ENCODE assay signal across 10 cellular contexts in genomic region chr5:55037046-55037771, GRCh38. TPM values are rescaled to one million over a fixed set of nuclear protein-coding genes. Genes with fewer than 3 reads are reported as not detected.
A peak's percentile ranks its signal among the peaks of the same experiment; 100 is the strongest.
DNase-seq lines count a peak whose midpoint lies in the region; ATAC-seq and TF ChIP-seq lines count a peak whose summit lies in the region.
"Had no signal": no experiment of that assay in that cellular context is flagged by ENCODE, and none has a peak within 500 bp of the region (broad histone marks: within the 10 kb centered on the region; RNA-seq: fewer than 3 reads in every experiment).

No MANE protein-coding gene starts in this region.

- no peaks in the 10 kb centered on the region for H3K23me2 ChIP-seq in H9 (ENCODE audit: insufficient read length, low read depth, low read length, poor library complexity, severe bottlenecking)

- TF ChIP-seq CTCF in H9 (conservative IDR thresholded peaks at IDR 0.05) (peak; percentile 56), foreskin fibroblast (IDR thresholded peaks at IDR 0.05; ENCODE audit: low read depth, low read length) (peak; percentile 19), psoas muscle (IDR thresholded peaks at IDR 0.05) (no peak)

- H3K9me3 Mint-ChIP-seq in H9: no peaks in the 10 kb centered on the region; a peak in 1 of 5 replicates
- H3K9me3 Mint-ChIP-seq in activated CD4-positive, alpha-beta memory T cell treated with anti-CD3 and anti-CD28 coated beads, Interleukin-2, amount 10 ng/mL, durations not matched to agents 7 days and 5 days: peaks cover 24% of the 10 kb centered on the region

- H3K4me1 ChIP-seq in H9 (ENCODE audit: insufficient read depth, low read length) (no peaks in the 10 kb centered on the region), psoas muscle (no peaks in the 10 kb centered on the region)
- H3K4me1 ChIP-seq: parathyroid adenoma had no signal

- H3K23ac ChIP-seq in H9 (ENCODE audit: insufficient read length, low read depth, low read length): no peak overlapping the region

- H4K20me1 ChIP-seq in H9 (ENCODE audit: control insufficient read depth, insufficient read depth, insufficient read length): no peaks in the 10 kb centered on the region

- H2BK20ac ChIP-seq in H9 (ENCODE audit: low read depth, low read length, poor library complexity, severe bottlenecking): no peak overlapping the region

- POLR2A ChIA-PET in activated CD4-positive, alpha-beta memory T cell treated with anti-CD3 and anti-CD28 coated beads, Interleukin-2, amount 10 ng/mL, durations not matched to agents 7 days and 5 days (lab: Charles Lee): interaction anchor here (0.8 to 3.9 kb wide), 25 partner anchors 10 to 270 kb away, joined by 3 to 81 read pairs (median 6); partner anchors contain the start of genes DHX29, ESM1, GZMA and GZMK

- H3K18ac ChIP-seq in H9 (ENCODE audit: insufficient read length, low read depth, low read length): no peak overlapping the region

- H3K36me3 ChIP-seq in psoas muscle (ENCODE audit: insufficient read depth in 1 of 2, low read depth in 1 of 2): no peaks in the 10 kb centered on the region
- H3K36me3 ChIP-seq: HAP-1 had no signal

- no peak overlapping the region for H2BK120ac ChIP-seq in H9 (ENCODE audit: low read depth, low read length, poor library complexity, severe bottlenecking)

- no peaks in the 10 kb centered on the region for H3K27me3 Mint-ChIP-seq in H9 (ENCODE audit: low read depth)
- no peaks in the 10 kb centered on the region for H3K27me3 Mint-ChIP-seq in activated CD4-positive, alpha-beta memory T cell treated with anti-CD3 and anti-CD28 coated beads, Interleukin-2, amount 10 ng/mL, durations not matched to agents 7 days and 5 days

- peak; percentile 53 for DNase-seq in H9
- peak; percentile 85 for DNase-seq in activated CD4-positive, alpha-beta memory T cell treated with anti-CD3 and anti-CD28 coated beads, Interleukin-2, amount 10 ng/mL, durations not matched to agents 7 days and 5 days
- DNase-seq in foreskin fibroblast: peak in 1 of 2 donors; percentile 30
- DNase-seq in stimulated activated CD8-positive, alpha-beta memory T cell treated with anti-CD3 and anti-CD28 coated beads, Interleukin-4, amount 100 ng/mL, for 1 hour (ENCODE audit: low read depth in 2 of 2, low spot score in 1 of 2): peak; percentile 13 to 33
- no peak for DNase-seq in NCI-H526 (lab: John Stamatoyannopoulos, UW)
- no peak for DNase-seq in psoas muscle
- DNase-seq in kidney glomerular epithelial cell (lab: John Stamatoyannopoulos, UW): no peak

- no peak overlapping the region for H4K8ac ChIP-seq in H9 (replicated peaks; ENCODE audit: insufficient read length, low read depth, low read length)

- H3T11ph ChIP-seq in H9 (ENCODE audit: low read length): no peak overlapping the region

- H3K4me1 Mint-ChIP-seq in H9: peaks cover 11 to 14% of the 10 kb centered on the region in 2 experiments
- H3K4me1 Mint-ChIP-seq in activated CD4-positive, alpha-beta memory T cell treated with anti-CD3 and anti-CD28 coated beads, Interleukin-2, amount 10 ng/mL, durations not matched to agents 7 days and 5 days: peaks cover 53% of the 10 kb centered on the region

- H4K5ac ChIP-seq in H9 (ENCODE audit: insufficient read length, low read depth, low read length): no peak overlapping the region

- H3K4me3 Mint-ChIP-seq in H9: no peak overlapping the region
- no peak overlapping the region for H3K4me3 Mint-ChIP-seq in activated CD4-positive, alpha-beta memory T cell treated with anti-CD3 and anti-CD28 coated beads, Interleukin-2, amount 10 ng/mL, durations not matched to agents 7 days and 5 days

- CTCF ChIA-PET in activated CD4-positive, alpha-beta memory T cell treated with anti-CD3 and anti-CD28 coated beads, Interleukin-2, amount 10 ng/mL, durations not matched to agents 7 days and 5 days (lab: Charles Lee): interaction anchor here (0.5 to 3.3 kb wide), 24 partner anchors 11 to 1072 kb away, joined by 3 to 31 read pairs (median 5); partner anchors contain the start of genes ESM1 and GZMA

- H3K27ac ChIP-seq in H9 (ENCODE audit: insufficient read length, low read depth, low read length) (no peak overlapping the region), psoas muscle (no peak overlapping the region)
- H3K27ac ChIP-seq: parathyroid adenoma had no signal

- H3K4ac ChIP-seq in H9 (ENCODE audit: low read depth, low read length): no peak overlapping the region

- H3K27me3 ChIP-seq in H9 (ENCODE audit: insufficient read depth, low read length) (no peaks in the 10 kb centered on the region), psoas muscle (ENCODE audit: insufficient read depth in 3 of 3, low read length in 2 of 3) (peaks cover 0 to 1% (median 0%) of the 10 kb centered on the region in 3 donors)

- no peak overlapping the region for H2BK5ac ChIP-seq in H9 (ENCODE audit: insufficient read length, low read length)

- H3K14ac ChIP-seq in H9 (ENCODE audit: insufficient read depth, low read length): no peak overlapping the region

- H3K36me3 Mint-ChIP-seq in H9 (ENCODE audit: insufficient read depth in 1 of 3, low read depth in 3 of 3): no peaks in the 10 kb centered on the region
- H3K36me3 Mint-ChIP-seq in activated CD4-positive, alpha-beta memory T cell treated with anti-CD3 and anti-CD28 coated beads, Interleukin-2, amount 10 ng/mL, durations not matched to agents 7 days and 5 days (ENCODE audit: low read depth): peaks cover 26% of the 10 kb centered on the region

- H3K79me1 ChIP-seq in H9 (ENCODE audit: insufficient read depth, low read depth, low read length, poor library complexity, severe bottlenecking): no peaks in the 10 kb centered on the region

- H3K4me2 ChIP-seq in H9 (ENCODE audit: insufficient read depth, insufficient read length, low read length): no peak overlapping the region

- H3K4me3 ChIP-seq in foreskin fibroblast (ENCODE audit: low read depth in 1 of 2, low read length in 2 of 2): no peak overlapping the region
- no peak overlapping the region for H3K4me3 ChIP-seq in psoas muscle
- H3K4me3 ChIP-seq: HAP-1 had no signal

- H3K9me3 ChIP-seq in H9 (ENCODE audit: control insufficient read depth, low read depth, low read length) (no peaks in the 10 kb centered on the region), psoas muscle (no peaks in the 10 kb centered on the region)
- H3K9me3 ChIP-seq: HAP-1 had no signal

- H2BK15ac ChIP-seq in H9 (ENCODE audit: low read depth, low read length): no peak overlapping the region

- no peak overlapping the region for H4K91ac ChIP-seq in H9 (ENCODE audit: insufficient read length, low read depth, low read length)

- H3K27ac Mint-ChIP-seq in H9: peak overlapping the region in 1 of 3 experiments; percentile 72; a peak in 2 of 7 replicates
- peak overlapping the region; percentile 98 for H3K27ac Mint-ChIP-seq in activated CD4-positive, alpha-beta memory T cell treated with anti-CD3 and anti-CD28 coated beads, Interleukin-2, amount 10 ng/mL, durations not matched to agents 7 days and 5 days

- no peaks in the 10 kb centered on the region for H3K79me2 ChIP-seq in H9 (ENCODE audit: insufficient read depth, low read length)
- H3K79me2 ChIP-seq: parathyroid adenoma had no signal

- H3K9ac ChIP-seq in H9 (ENCODE audit: extremely low read depth, insufficient read length, low read length): no peak overlapping the region
- H3K9ac ChIP-seq: parathyroid adenoma had no signal

- H2AFZ ChIP-seq in H9 (ENCODE audit: low read length): no peak overlapping the region
- H2AFZ ChIP-seq: parathyroid adenoma had no signal

- H2AK5ac ChIP-seq in H9 (ENCODE audit: insufficient read length, low read length): no peak overlapping the region

- no CpG with 5 or more reads among the region's 7 CpGs for WGBS in H9 (ENCODE audit: extremely low coverage, insufficient read length, low lambda C conversion rate)
- WGBS in psoas muscle, 3 donors: 59 to 71% (median 66%) methylated on average over 7 of the region's 7 CpGs

- ATAC-seq in psoas muscle (no peak), HG02938 (IDR thresholded peaks at IDR 0.05; ENCODE audit: unreplicated experiment) (no peak)

- intact Hi-C loops in psoas muscle (cut with DNase I): no loop called here

- H3K56ac ChIP-seq in H9 (ENCODE audit: insufficient read length, low read depth, low read length): no peak overlapping the region

- no peak overlapping the region for H2BK12ac ChIP-seq in H9 (ENCODE audit: insufficient read length, low read depth, low read length)

RNA-seq across cellular contexts. Expression of gene GZMK, which starts 13.2 kb away (rescaled TPM):
- total RNA-seq in H9 (2021) (not detected in 2 replicates), psoas muscle (under 1 TPM in 2 of 4 donors, not detected in 2; 0.14 to 0.49 TPM)
- 10 to 100 TPM; 14.5 to 14.7 TPM for total RNA-seq in activated CD4-positive, alpha-beta memory T cell treated with anti-CD3 and anti-CD28 coated beads, Interleukin-2, amount 10 ng/mL, durations not matched to agents 7 days and 5 days
- polyA plus RNA-seq in psoas muscle: under 1 TPM; 0.09 to 0.18 (median 0.14) TPM

RNA-seq across cellular contexts. Expression of gene ESM1, which starts 51.8 kb away (rescaled TPM):
- total RNA-seq in H9 (2021) (not detected in 2 replicates), psoas muscle (under 1 TPM in 1 of 4 donors, not detected in 3; 0.13 TPM)
- total RNA-seq in activated CD4-positive, alpha-beta memory T cell treated with anti-CD3 and anti-CD28 coated beads, Interleukin-2, amount 10 ng/mL, durations not matched to agents 7 days and 5 days: under 1 TPM; 0.76 to 0.83 TPM
- under 1 TPM; 0.01 to 0.13 (median 0.06) TPM for polyA plus RNA-seq in psoas muscle

Comparison
In these comparisons a context has a peak if more than half of its experiments do, and no peak if none do; other contexts are left out.
1. DNase-seq: peak in H9 (single experiment), activated CD4-positive, alpha-beta memory T cell treated with anti-CD3 and anti-CD28 coated beads, Interleukin-2, amount 10 ng/mL, durations not matched to agents 7 days and 5 days (single experiment) and stimulated activated CD8-positive, alpha-beta memory T cell treated with anti-CD3 and anti-CD28 coated beads, Interleukin-4, amount 100 ng/mL, for 1 hour (2 of 2); none in NCI-H526 (0 of 2), psoas muscle (0 of 2) and kidney glomerular epithelial cell (single experiment).
2. RNA of gene GZMK, which starts 13.2 kb away (total RNA-seq): 14.5 to 14.7 TPM in activated CD4-positive, alpha-beta memory T cell treated with anti-CD3 and anti-CD28 coated beads, Interleukin-2, amount 10 ng/mL, durations not matched to agents 7 days and 5 days; 0.14 to 0.49 TPM in psoas muscle and not detected in H9; every median in the first group is over 10 times any median in the second.